ENCODE assay signal across 16 cellular contexts in genomic region chr12:123026094-123026853, GRCh38.
"Had no signal": no experiment of that assay in that cellular context is flagged by ENCODE, and none has a peak within 500 bp of the region (broad histone marks: within the 10 kb centered on the region; RNA-seq: fewer than 3 reads in every experiment).

No MANE protein-coding gene starts in this region.

- H3K9me3 ChIP-seq: colonic mucosa, esophagus muscularis mucosa, tibial artery, vagina had no signal

- DNase-seq: activated CD4-positive, alpha-beta T cell treated with anti-CD3 and anti-CD28 coated beads, Interleukin-2, amount 10 ng/mL, durations not matched to agents 24 days and 14 days; activated CD8-positive, alpha-beta memory T cell treated with anti-CD3 and anti-CD28 coated beads, Interleukin-2, amount 50 U/mL, for 48 hours; activated CD8-positive, alpha-beta T cell treated with anti-CD3 and anti-CD28 coated beads, Interleukin-2, amount 10 ng/mL, durations not matched to agents 7 days and 5 days; activated naive CD4-positive, alpha-beta T cell; activated T-cell treated with anti-CD3 and anti-CD28 coated beads, Interleukin-2, amount 50 U/mL, for 72 hours; colonic mucosa; kidney glomerular epithelial cell; mesenchymal stem cell; natural killer cell; stimulated activated CD4-positive, alpha-beta T cell treated with anti-CD3 and anti-CD28 coated beads, Interleukin-2, amount 100 ng/mL, for 48 hours; stimulated activated naive CD4-positive, alpha-beta T cell; T-cell; tibial artery had no signal

- ATAC-seq: activated CD8-positive, alpha-beta T cell treated with anti-CD3 and anti-CD28 coated beads, Interleukin-2, amount 10 ng/mL, durations not matched to agents 7 days and 5 days; activated T-cell treated with anti-CD3 and anti-CD28 coated beads, Interleukin-2, amount 50 U/mL, for 72 hours; natural killer cell; T-cell had no signal

- H3K4me3 ChIP-seq: colonic mucosa, esophagus muscularis mucosa, hepatocyte, tibial artery, vagina had no signal

- H3K27ac ChIP-seq: colonic mucosa, esophagus muscularis mucosa, hepatocyte, tibial artery, vagina had no signal

- H3K27ac Mint-ChIP-seq: activated CD4-positive, alpha-beta T cell treated with anti-CD3 and anti-CD28 coated beads, Interleukin-2, amount 10 ng/mL, durations not matched to agents 24 days and 14 days; activated CD8-positive, alpha-beta T cell treated with anti-CD3 and anti-CD28 coated beads, Interleukin-2, amount 10 ng/mL, durations not matched to agents 7 days and 5 days had no signal

- H3K36me3 ChIP-seq: colonic mucosa had no signal

- H3K4me1 ChIP-seq: colonic mucosa, esophagus muscularis mucosa, tibial artery had no signal

- H3K27me3 Mint-ChIP-seq: activated CD4-positive, alpha-beta T cell treated with anti-CD3 and anti-CD28 coated beads, Interleukin-2, amount 10 ng/mL, durations not matched to agents 24 days and 14 days; T-cell had no signal

- H3K36me3 Mint-ChIP-seq: natural killer cell had no signal

- H3K4me3 Mint-ChIP-seq: activated CD4-positive, alpha-beta T cell treated with anti-CD3 and anti-CD28 coated beads, Interleukin-2, amount 10 ng/mL, durations not matched to agents 24 days and 14 days; activated CD8-positive, alpha-beta T cell treated with anti-CD3 and anti-CD28 coated beads, Interleukin-2, amount 10 ng/mL, durations not matched to agents 7 days and 5 days; activated T-cell treated with anti-CD3 and anti-CD28 coated beads, Interleukin-2, amount 50 U/mL, for 72 hours; natural killer cell; T-cell had no signal
